1 cellular context compared by ENCODE assay signal in the genomic region with DNA sequence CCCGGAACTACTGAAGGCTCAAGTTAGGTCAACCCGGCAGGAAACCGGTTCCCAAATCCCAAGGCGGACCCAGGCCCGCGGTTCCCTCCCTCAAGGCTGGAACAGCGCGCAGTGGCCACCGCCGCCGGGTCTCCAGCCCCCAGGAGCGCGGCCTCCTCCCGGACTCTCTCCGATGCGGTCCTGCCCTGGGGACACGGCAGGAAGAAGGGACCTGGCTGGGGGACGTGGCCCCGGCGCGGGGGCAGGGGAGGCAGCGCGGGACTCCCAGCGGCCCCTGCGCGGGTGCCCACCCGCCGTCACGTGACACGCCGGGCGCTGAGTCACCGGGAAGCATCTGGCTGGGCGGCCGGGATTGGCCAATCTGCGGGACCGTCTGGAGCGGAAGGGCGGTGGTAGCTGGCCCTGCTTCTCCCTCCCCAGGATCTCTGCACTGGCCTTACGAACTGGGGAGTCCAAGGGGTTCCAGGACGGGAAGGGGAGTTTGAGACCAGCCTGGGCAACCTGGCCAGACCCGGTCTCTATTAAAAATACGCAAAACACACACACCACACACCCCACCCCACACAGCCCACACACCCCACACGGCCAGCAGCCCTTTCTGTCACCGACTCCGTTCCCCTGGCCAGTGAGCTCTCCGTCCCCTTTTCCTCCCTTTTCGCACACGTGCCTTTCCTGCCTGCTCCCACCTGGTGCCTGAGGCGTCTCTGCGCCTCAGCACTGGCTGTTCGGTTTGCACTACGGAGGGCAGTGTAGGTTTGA.
TF ChIP-seq lines count a peak whose summit lies in the region.

No MANE protein-coding gene starts in this region.

TF ChIP-seq in GM12878, 131 proteins besides CTCF, POLR2A, EP300 and RAD21 (continues in another document):
- peak; percentile 15; the same call in 1 of the 2 replicates for TF ChIP-seq MXI1 (IDR thresholded peaks at IDR 0.05; ENCODE audit: low read depth, low read length)
- peak; percentile 38; the same call in 1 of the 2 replicates for TF ChIP-seq MTA2 (IDR thresholded peaks at IDR 0.05; ENCODE audit: low read depth)
- peak; percentile 53; the same call in 1 of the 2 replicates for TF ChIP-seq HDGF (IDR thresholded peaks at IDR 0.05)
- peak; percentile 82 for TF ChIP-seq NR2C1 (IDR thresholded peaks at IDR 0.05)
- TF ChIP-seq HDAC2 (IDR thresholded peaks at IDR 0.05) = no peak
- TF ChIP-seq RELA (IDR thresholded peaks at IDR 0.05; ENCODE audit: borderline replicate concordance, partially characterized antibody) = no peak
- TF ChIP-seq IKZF1 (conservative IDR thresholded peaks at IDR 0.05) = peak; percentile 98
- TF ChIP-seq, protein P1, sequence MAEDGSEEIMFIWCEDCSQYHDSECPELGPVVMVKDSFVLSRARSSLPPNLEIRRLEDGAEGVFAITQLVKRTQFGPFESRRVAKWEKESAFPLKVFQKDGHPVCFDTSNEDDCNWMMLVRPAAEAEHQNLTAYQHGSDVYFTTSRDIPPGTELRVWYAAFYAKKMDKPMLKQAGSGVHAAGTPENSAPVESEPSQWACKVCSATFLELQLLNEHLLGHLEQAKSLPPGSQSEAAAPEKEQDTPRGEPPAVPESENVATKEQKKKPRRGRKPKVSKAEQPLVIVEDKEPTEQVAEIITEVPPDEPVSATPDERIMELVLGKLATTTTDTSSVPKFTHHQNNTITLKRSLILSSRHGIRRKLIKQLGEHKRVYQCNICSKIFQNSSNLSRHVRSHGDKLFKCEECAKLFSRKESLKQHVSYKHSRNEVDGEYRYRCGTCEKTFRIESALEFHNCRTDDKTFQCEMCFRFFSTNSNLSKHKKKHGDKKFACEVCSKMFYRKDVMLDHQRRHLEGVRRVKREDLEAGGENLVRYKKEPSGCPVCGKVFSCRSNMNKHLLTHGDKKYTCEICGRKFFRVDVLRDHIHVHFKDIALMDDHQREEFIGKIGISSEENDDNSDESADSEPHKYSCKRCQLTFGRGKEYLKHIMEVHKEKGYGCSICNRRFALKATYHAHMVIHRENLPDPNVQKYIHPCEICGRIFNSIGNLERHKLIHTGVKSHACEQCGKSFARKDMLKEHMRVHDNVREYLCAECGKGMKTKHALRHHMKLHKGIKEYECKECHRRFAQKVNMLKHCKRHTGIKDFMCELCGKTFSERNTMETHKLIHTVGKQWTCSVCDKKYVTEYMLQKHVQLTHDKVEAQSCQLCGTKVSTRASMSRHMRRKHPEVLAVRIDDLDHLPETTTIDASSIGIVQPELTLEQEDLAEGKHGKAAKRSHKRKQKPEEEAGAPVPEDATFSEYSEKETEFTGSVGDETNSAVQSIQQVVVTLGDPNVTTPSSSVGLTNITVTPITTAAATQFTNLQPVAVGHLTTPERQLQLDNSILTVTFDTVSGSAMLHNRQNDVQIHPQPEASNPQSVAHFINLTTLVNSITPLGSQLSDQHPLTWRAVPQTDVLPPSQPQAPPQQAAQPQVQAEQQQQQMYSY (CRISPR knock-in tag; IDR thresholded peaks at IDR 0.05) = peak; percentile 88
- TF ChIP-seq SREBF1 (IDR thresholded peaks at IDR 0.05; ENCODE audit: low read length) = no peak
- TF ChIP-seq RCOR1 (conservative IDR thresholded peaks at IDR 0.05; ENCODE audit: low read depth, low read length) = 0 out of 2 replicates have a peak, but pooled peaks have one; percentile 59
- TF ChIP-seq, protein P2, sequence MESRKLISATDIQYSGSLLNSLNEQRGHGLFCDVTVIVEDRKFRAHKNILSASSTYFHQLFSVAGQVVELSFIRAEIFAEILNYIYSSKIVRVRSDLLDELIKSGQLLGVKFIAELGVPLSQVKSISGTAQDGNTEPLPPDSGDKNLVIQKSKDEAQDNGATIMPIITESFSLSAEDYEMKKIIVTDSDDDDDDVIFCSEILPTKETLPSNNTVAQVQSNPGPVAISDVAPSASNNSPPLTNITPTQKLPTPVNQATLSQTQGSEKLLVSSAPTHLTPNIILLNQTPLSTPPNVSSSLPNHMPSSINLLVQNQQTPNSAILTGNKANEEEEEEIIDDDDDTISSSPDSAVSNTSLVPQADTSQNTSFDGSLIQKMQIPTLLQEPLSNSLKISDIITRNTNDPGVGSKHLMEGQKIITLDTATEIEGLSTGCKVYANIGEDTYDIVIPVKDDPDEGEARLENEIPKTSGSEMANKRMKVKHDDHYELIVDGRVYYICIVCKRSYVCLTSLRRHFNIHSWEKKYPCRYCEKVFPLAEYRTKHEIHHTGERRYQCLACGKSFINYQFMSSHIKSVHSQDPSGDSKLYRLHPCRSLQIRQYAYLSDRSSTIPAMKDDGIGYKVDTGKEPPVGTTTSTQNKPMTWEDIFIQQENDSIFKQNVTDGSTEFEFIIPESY (IDR thresholded peaks at IDR 0.05) = no peak
- peak; percentile 78 for TF ChIP-seq IKZF2 (IDR thresholded peaks at IDR 0.05)
- 0 out of 2 replicates have a peak, but pooled peaks have one; percentile 4 for TF ChIP-seq SIN3A (IDR thresholded peaks at IDR 0.05; ENCODE audit: low read depth, low read length)
- TF ChIP-seq RB1 (IDR thresholded peaks at IDR 0.05; ENCODE audit: borderline replicate concordance) = peak; percentile 35; the same call in 1 of the 2 replicates
- TF ChIP-seq, protein P3, sequence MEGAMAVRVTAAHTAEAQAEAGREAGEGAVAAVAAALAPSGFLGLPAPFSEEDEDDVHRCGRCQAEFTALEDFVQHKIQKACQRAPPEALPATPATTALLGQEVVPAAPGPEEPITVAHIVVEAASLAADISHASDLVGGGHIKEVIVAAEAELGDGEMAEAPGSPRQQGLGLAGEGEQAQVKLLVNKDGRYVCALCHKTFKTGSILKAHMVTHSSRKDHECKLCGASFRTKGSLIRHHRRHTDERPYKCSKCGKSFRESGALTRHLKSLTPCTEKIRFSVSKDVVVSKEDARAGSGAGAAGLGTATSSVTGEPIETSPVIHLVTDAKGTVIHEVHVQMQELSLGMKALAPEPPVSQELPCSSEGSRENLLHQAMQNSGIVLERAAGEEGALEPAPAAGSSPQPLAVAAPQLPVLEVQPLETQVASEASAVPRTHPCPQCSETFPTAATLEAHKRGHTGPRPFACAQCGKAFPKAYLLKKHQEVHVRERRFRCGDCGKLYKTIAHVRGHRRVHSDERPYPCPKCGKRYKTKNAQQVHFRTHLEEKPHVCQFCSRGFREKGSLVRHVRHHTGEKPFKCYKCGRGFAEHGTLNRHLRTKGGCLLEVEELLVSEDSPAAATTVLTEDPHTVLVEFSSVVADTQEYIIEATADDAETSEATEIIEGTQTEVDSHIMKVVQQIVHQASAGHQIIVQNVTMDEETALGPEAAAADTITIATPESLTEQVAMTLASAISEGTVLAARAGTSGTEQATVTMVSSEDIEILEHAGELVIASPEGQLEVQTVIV (IDR thresholded peaks at IDR 0.05; ENCODE audit: borderline replicate concordance, partially characterized antibody) = peak; percentile 6
- TF ChIP-seq CREM (IDR thresholded peaks at IDR 0.05; ENCODE audit: low read depth) = peak; percentile 24; the same call in 1 of the 2 replicates
- TF ChIP-seq ZSCAN29 (IDR thresholded peaks at IDR 0.05) = no peak
- TF ChIP-seq, protein P4, sequence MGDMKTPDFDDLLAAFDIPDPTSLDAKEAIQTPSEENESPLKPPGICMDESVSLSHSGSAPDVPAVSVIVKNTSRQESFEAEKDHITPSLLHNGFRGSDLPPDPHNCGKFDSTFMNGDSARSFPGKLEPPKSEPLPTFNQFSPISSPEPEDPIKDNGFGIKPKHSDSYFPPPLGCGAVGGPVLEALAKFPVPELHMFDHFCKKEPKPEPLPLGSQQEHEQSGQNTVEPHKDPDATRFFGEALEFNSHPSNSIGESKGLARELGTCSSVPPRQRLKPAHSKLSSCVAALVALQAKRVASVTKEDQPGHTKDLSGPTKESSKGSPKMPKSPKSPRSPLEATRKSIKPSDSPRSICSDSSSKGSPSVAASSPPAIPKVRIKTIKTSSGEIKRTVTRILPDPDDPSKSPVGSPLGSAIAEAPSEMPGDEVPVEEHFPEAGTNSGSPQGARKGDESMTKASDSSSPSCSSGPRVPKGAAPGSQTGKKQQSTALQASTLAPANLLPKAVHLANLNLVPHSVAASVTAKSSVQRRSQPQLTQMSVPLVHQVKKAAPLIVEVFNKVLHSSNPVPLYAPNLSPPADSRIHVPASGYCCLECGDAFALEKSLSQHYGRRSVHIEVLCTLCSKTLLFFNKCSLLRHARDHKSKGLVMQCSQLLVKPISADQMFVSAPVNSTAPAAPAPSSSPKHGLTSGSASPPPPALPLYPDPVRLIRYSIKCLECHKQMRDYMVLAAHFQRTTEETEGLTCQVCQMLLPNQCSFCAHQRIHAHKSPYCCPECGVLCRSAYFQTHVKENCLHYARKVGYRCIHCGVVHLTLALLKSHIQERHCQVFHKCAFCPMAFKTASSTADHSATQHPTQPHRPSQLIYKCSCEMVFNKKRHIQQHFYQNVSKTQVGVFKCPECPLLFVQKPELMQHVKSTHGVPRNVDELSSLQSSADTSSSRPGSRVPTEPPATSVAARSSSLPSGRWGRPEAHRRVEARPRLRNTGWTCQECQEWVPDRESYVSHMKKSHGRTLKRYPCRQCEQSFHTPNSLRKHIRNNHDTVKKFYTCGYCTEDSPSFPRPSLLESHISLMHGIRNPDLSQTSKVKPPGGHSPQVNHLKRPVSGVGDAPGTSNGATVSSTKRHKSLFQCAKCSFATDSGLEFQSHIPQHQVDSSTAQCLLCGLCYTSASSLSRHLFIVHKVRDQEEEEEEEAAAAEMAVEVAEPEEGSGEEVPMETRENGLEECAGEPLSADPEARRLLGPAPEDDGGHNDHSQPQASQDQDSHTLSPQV (IDR thresholded peaks at IDR 0.05) = no peak
- TF ChIP-seq LARP7 (IDR thresholded peaks at IDR 0.05) = peak; percentile 78; the same call in 1 of the 2 replicates
- TF ChIP-seq GATAD2B (conservative IDR thresholded peaks at IDR 0.05; ENCODE audit: low read depth) = peak; percentile 93
- TF ChIP-seq ZNF207 (IDR thresholded peaks at IDR 0.05; ENCODE audit: borderline replicate concordance) = peak; percentile 43; the same call in 1 of the 2 replicates
- peak; percentile 67; the same call in 1 of the 2 replicates for TF ChIP-seq TAF1 (IDR thresholded peaks at IDR 0.05; ENCODE audit: borderline replicate concordance, low read depth, low read length)
- 0 out of 2 replicates have a peak, but pooled peaks have one; percentile 42 for TF ChIP-seq MEF2A (IDR thresholded peaks at IDR 0.05; ENCODE audit: insufficient read depth, low read depth, low read length)
- peak; percentile 45 for TF ChIP-seq MEF2B (IDR thresholded peaks at IDR 0.05; ENCODE audit: partially characterized antibody, poor library complexity, severe bottlenecking)
- TF ChIP-seq, protein P5, sequence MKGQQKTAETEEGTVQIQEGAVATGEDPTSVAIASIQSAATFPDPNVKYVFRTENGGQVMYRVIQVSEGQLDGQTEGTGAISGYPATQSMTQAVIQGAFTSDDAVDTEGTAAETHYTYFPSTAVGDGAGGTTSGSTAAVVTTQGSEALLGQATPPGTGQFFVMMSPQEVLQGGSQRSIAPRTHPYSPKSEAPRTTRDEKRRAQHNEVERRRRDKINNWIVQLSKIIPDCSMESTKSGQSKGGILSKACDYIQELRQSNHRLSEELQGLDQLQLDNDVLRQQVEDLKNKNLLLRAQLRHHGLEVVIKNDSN (IDR thresholded peaks at IDR 0.05; ENCODE audit: borderline replicate concordance, extremely low read length, insufficient read depth, low read depth, low read length) = peak; percentile 99
- TF ChIP-seq, protein P6, sequence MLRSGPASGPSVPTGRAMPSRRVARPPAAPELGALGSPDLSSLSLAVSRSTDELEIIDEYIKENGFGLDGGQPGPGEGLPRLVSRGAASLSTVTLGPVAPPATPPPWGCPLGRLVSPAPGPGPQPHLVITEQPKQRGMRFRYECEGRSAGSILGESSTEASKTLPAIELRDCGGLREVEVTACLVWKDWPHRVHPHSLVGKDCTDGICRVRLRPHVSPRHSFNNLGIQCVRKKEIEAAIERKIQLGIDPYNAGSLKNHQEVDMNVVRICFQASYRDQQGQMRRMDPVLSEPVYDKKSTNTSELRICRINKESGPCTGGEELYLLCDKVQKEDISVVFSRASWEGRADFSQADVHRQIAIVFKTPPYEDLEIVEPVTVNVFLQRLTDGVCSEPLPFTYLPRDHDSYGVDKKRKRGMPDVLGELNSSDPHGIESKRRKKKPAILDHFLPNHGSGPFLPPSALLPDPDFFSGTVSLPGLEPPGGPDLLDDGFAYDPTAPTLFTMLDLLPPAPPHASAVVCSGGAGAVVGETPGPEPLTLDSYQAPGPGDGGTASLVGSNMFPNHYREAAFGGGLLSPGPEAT (IDR thresholded peaks at IDR 0.05; ENCODE audit: low read depth) = peak; percentile 78; the same call in 1 of the 2 replicates
- peak; percentile 65 for TF ChIP-seq KLF5 (IDR thresholded peaks at IDR 0.05; ENCODE audit: partially characterized antibody)
- TF ChIP-seq, protein P7, sequence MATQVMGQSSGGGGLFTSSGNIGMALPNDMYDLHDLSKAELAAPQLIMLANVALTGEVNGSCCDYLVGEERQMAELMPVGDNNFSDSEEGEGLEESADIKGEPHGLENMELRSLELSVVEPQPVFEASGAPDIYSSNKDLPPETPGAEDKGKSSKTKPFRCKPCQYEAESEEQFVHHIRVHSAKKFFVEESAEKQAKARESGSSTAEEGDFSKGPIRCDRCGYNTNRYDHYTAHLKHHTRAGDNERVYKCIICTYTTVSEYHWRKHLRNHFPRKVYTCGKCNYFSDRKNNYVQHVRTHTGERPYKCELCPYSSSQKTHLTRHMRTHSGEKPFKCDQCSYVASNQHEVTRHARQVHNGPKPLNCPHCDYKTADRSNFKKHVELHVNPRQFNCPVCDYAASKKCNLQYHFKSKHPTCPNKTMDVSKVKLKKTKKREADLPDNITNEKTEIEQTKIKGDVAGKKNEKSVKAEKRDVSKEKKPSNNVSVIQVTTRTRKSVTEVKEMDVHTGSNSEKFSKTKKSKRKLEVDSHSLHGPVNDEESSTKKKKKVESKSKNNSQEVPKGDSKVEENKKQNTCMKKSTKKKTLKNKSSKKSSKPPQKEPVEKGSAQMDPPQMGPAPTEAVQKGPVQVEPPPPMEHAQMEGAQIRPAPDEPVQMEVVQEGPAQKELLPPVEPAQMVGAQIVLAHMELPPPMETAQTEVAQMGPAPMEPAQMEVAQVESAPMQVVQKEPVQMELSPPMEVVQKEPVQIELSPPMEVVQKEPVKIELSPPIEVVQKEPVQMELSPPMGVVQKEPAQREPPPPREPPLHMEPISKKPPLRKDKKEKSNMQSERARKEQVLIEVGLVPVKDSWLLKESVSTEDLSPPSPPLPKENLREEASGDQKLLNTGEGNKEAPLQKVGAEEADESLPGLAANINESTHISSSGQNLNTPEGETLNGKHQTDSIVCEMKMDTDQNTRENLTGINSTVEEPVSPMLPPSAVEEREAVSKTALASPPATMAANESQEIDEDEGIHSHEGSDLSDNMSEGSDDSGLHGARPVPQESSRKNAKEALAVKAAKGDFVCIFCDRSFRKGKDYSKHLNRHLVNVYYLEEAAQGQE (IDR thresholded peaks at IDR 0.05; ENCODE audit: low read depth, low read length) = 0 out of 2 replicates have a peak, but pooled peaks have one; percentile 20
- peak; percentile 88; the same call in 1 of the 2 replicates for TF ChIP-seq PML (IDR thresholded peaks at IDR 0.05; ENCODE audit: low read length)
- no peak for TF ChIP-seq FOXK2 (IDR thresholded peaks at IDR 0.05)
- TF ChIP-seq CREB1 (IDR thresholded peaks at IDR 0.05; ENCODE audit: low read depth) = peak; percentile 21; the same call in 1 of the 2 replicates
- no peak for TF ChIP-seq MYC (IDR thresholded peaks at IDR 0.05; ENCODE audit: insufficient read depth, insufficient read length, insufficient replicate concordance, low read length, severe bottlenecking)
- peak; percentile 68 for TF ChIP-seq GABPA (IDR thresholded peaks at IDR 0.05; ENCODE audit: low read depth)
- no peak for TF ChIP-seq BMI1 (IDR thresholded peaks at IDR 0.05; ENCODE audit: borderline replicate concordance)
- TF ChIP-seq POLR2AphosphoS5 (IDR thresholded peaks at IDR 0.05; ENCODE audit: low read length) = peak; percentile 94
